ENCODE assay signal across 8 cellular contexts in genomic region chrX:374566-374965, GRCh38. TPM values are rescaled to one million over a fixed set of nuclear protein-coding genes. Genes with fewer than 3 reads are reported as not detected.
DNase-seq lines count a peak whose midpoint lies in the region; ATAC-seq and TF ChIP-seq lines count a peak whose summit lies in the region.

No MANE protein-coding gene starts in this region.

- peaks cover 24 to 43% (median 34%) of the 10 kb centered on the region in 5 donors for H3K27me3 Mint-ChIP-seq in naive thymus-derived CD4-positive, alpha-beta T cell

- H3K9me3 ChIP-seq in HUES6 (ENCODE audit: control insufficient read depth, insufficient read depth, low read depth, low read length): no peaks in the 10 kb centered on the region
- no peaks in the 10 kb centered on the region for H3K9me3 ChIP-seq in naive thymus-derived CD4-positive, alpha-beta T cell (ENCODE audit: control insufficient read depth in 2 of 3, low read length in 3 of 3)

- H3K27ac Mint-ChIP-seq in naive thymus-derived CD4-positive, alpha-beta T cell: peak overlapping the region in 1 of 9 donors; percentile 11

- H3K4me1 ChIP-seq in HUES6 (ENCODE audit: control insufficient read depth, insufficient read depth, low read length): peaks cover 36% of the 10 kb centered on the region
- peaks cover 0 to 15% of the 10 kb centered on the region in 2 donors for H3K4me1 ChIP-seq in naive thymus-derived CD4-positive, alpha-beta T cell (ENCODE audit: control insufficient read depth in 2 of 2, insufficient read depth in 2 of 2, low read length in 2 of 2)

- no peak for TF ChIP-seq CTCF in AG10803 (conservative IDR thresholded peaks at IDR 0.05; ENCODE audit: low read length)

- H3K36me3 ChIP-seq in HUES6 (ENCODE audit: control insufficient read depth, insufficient read depth, low read length): no peaks in the 10 kb centered on the region
- no peaks in the 10 kb centered on the region for H3K36me3 ChIP-seq in naive thymus-derived CD4-positive, alpha-beta T cell (ENCODE audit: control insufficient read depth in 2 of 3, insufficient read depth in 3 of 3, low read length in 3 of 3)

- H3K9ac ChIP-seq in HUES6 (ENCODE audit: low read length): peak overlapping the region; percentile 43

- DNase-seq in AG10803 (ENCODE audit: low read depth) (peak; percentile 4), ecto neural progenitor cell (ENCODE audit: low spot score) (peak; percentile 49), 8988T (no peak)
- no peak for DNase-seq in naive thymus-derived CD4-positive, alpha-beta T cell
- no peak for DNase-seq in activated CD4-positive, CD25-positive, alpha-beta regulatory T cell treated with anti-CD3 and anti-CD28 coated beads, Interleukin-2, amount 50 U/mL, for 72 hours

- CTCF ChIA-PET in naive thymus-derived CD4-positive, alpha-beta T cell (lab: Charles Lee): no interaction called here

- H3K36me3 Mint-ChIP-seq in naive thymus-derived CD4-positive, alpha-beta T cell: peaks cover 0 to 17% (median 0%) of the 10 kb centered on the region in 5 donors

- intact Hi-C loops in naive thymus-derived CD4-positive, alpha-beta T cell (cut with micrococcal nuclease): loop anchor here in 1 of 2 donors (1.0 kb wide), 1 partner anchor 13 kb away; no protein-coding TSS in a partner anchor

- peaks cover 0 to 2% (median 0%) of the 10 kb centered on the region in 11 donors for H3K9me3 Mint-ChIP-seq in naive thymus-derived CD4-positive, alpha-beta T cell

- H3K27me3 ChIP-seq in HUES6 (ENCODE audit: control insufficient read depth, insufficient read depth, low read length): peaks cover 36% of the 10 kb centered on the region
- peaks cover 0 to 8% of the 10 kb centered on the region in 2 donors for H3K27me3 ChIP-seq in naive thymus-derived CD4-positive, alpha-beta T cell (ENCODE audit: control insufficient read depth in 2 of 2, insufficient read depth in 2 of 2, low read length in 2 of 2)

- H3K27ac ChIP-seq in HUES6 (ENCODE audit: low read depth, low read length): no peak overlapping the region
- no peak overlapping the region for H3K27ac ChIP-seq in naive thymus-derived CD4-positive, alpha-beta T cell (ENCODE audit: low read depth, low read length)

- no peak for ATAC-seq in naive thymus-derived CD4-positive, alpha-beta T cell
- ATAC-seq in GM21381 (IDR thresholded peaks at IDR 0.05; ENCODE audit: unreplicated experiment): no peak
- ATAC-seq in GM21390 (IDR thresholded peaks at IDR 0.05; ENCODE audit: unreplicated experiment): no peak

- H3K4me3 Mint-ChIP-seq in naive thymus-derived CD4-positive, alpha-beta T cell: peak overlapping the region; percentile 71 to 87 (median 80)

- peak overlapping the region; percentile 57 for H3K4me3 ChIP-seq in AG10803 (ENCODE audit: low read length)
- peak overlapping the region; percentile 82 for H3K4me3 ChIP-seq in HUES6 (ENCODE audit: low read depth, low read length)
- no peak overlapping the region for H3K4me3 ChIP-seq in naive thymus-derived CD4-positive, alpha-beta T cell (ENCODE audit: low read length)

- POLR2A ChIA-PET in naive thymus-derived CD4-positive, alpha-beta T cell (lab: Charles Lee): no interaction called here

- H3K4me1 Mint-ChIP-seq in naive thymus-derived CD4-positive, alpha-beta T cell: peaks cover 24 to 52% (median 37%) of the 10 kb centered on the region in 7 donors

RNA-seq across cellular contexts. Expression of gene PPP2R3B, which starts 12.1 kb away (rescaled TPM):
- total RNA-seq in naive thymus-derived CD4-positive, alpha-beta T cell: 10 to 100 TPM; 24.9 to 53.5 (median 32.5) TPM
- polyA plus RNA-seq in naive thymus-derived CD4-positive, alpha-beta T cell: 10 to 100 TPM in 1 of 2 donors, 1 to 10 TPM in 1; 7.3 to 13.8 TPM

RNA-seq across cellular contexts. Expression of gene GTPBP6, which starts 56.0 kb away (rescaled TPM):
- total RNA-seq in naive thymus-derived CD4-positive, alpha-beta T cell: 10 to 100 TPM; 52.1 to 95.2 (median 75.1) TPM
- 10 to 100 TPM; 38.9 to 68.0 TPM for polyA plus RNA-seq in naive thymus-derived CD4-positive, alpha-beta T cell

Comparison
In these comparisons a context has a peak if more than half of its experiments do, and no peak if none do; other contexts are left out.
1. DNase-seq: peak in AG10803 (single experiment) and ecto neural progenitor cell (single experiment); none in naive thymus-derived CD4-positive, alpha-beta T cell (0 of 9), 8988T (single experiment) and activated CD4-positive, CD25-positive, alpha-beta regulatory T cell treated with anti-CD3 and anti-CD28 coated beads, Interleukin-2, amount 50 U/mL, for 72 hours (single experiment).